Comparison of ENCODE assay signal across 13 cellular contexts in genomic region chr2:231342111-231342711, GRCh38. TPM values are rescaled to one million over a fixed set of nuclear protein-coding genes. Genes with fewer than 3 reads are reported as not detected.
A peak's percentile ranks its signal among the peaks of the same experiment; 100 is the strongest.
DNase-seq lines count a peak whose midpoint lies in the region; ATAC-seq and TF ChIP-seq lines count a peak whose summit lies in the region.
"Had no signal": no experiment of that assay in that cellular context is flagged by ENCODE, and none has a peak within 500 bp of the region (broad histone marks: within the 10 kb centered on the region; RNA-seq: fewer than 3 reads in every experiment).

No MANE protein-coding gene starts in this region.

- H3K4me3 ChIP-seq in trophoblast cell (ENCODE audit: low read depth, low read length) (no peak overlapping the region), foreskin fibroblast (ENCODE audit: low read depth in 1 of 2, low read length in 2 of 2) (no peak overlapping the region)

- H4K20me1 ChIP-seq in H9 (ENCODE audit: control insufficient read depth, insufficient read depth, insufficient read length) = no peaks in the 10 kb centered on the region

- CTCF ChIA-PET in WTC11 (lab: Charles Lee) = interaction anchor here (1.3 kb wide), 1 partner anchor 45 kb away, joined by 3 read pairs; no protein-coding TSS in a partner anchor

- H4K91ac ChIP-seq in H9 (ENCODE audit: insufficient read length, low read depth, low read length) (no peak overlapping the region), trophoblast cell (ENCODE audit: low read depth, low read length) (no peak overlapping the region)

- no peak overlapping the region for H2AK5ac ChIP-seq in H9 (ENCODE audit: insufficient read length, low read length)
- no peak overlapping the region for H2AK5ac ChIP-seq in trophoblast cell (ENCODE audit: low read length)

- peaks cover 0 to 2% of the 10 kb centered on the region in 2 experiments for H3K36me3 ChIP-seq in trophoblast cell (ENCODE audit: control insufficient read depth in 1 of 2, insufficient read depth in 2 of 2, low read length in 2 of 2)

- H3K36me3 Mint-ChIP-seq in H9 (ENCODE audit: insufficient read depth in 1 of 3, low read depth in 3 of 3) (peaks cover 5 to 13% (median 10%) of the 10 kb centered on the region in 3 experiments; a peak in 5 of 7 replicates), WTC11 (peaks cover 3% of the 10 kb centered on the region)
- no peaks in the 10 kb centered on the region for H3K36me3 Mint-ChIP-seq in activated T-helper 17 cell treated with anti-CD3 and anti-CD28 coated beads, Interleukin-2, amount 50 U/mL, for 72 hours (ENCODE audit: low read depth)
- H3K36me3 Mint-ChIP-seq: activated naive CD8-positive, alpha-beta T cell treated with anti-CD3 and anti-CD28 coated beads, Interleukin-2, amount 10 ng/mL, durations not matched to agents 7 days and 5 days had no signal

- H3K4me2 ChIP-seq in H9 (ENCODE audit: insufficient read depth, insufficient read length, low read length) = no peak overlapping the region
- no peak overlapping the region for H3K4me2 ChIP-seq in trophoblast cell (ENCODE audit: low read length)

- H3K14ac ChIP-seq in H9 (ENCODE audit: insufficient read depth, low read length) (peak overlapping the region; percentile 18; the same call in 1 of the 2 replicates), trophoblast cell (ENCODE audit: low read length) (no peak overlapping the region)

- H2BK12ac ChIP-seq in H9 (ENCODE audit: insufficient read length, low read depth, low read length) = no peak overlapping the region
- H2BK12ac ChIP-seq in trophoblast cell (ENCODE audit: low read length) = no peak overlapping the region

- TF ChIP-seq CTCF in H9 (conservative IDR thresholded peaks at IDR 0.05) (no peak), WTC11 (IDR thresholded peaks at IDR 0.05) (no peak), foreskin fibroblast (IDR thresholded peaks at IDR 0.05; ENCODE audit: low read depth, low read length) (no peak)

- no peaks in the 10 kb centered on the region for H3K23me2 ChIP-seq in H9 (ENCODE audit: insufficient read length, low read depth, low read length, poor library complexity, severe bottlenecking)

- ATAC-seq in WTC11 (peak; percentile 82), GM18873 (IDR thresholded peaks at IDR 0.05; ENCODE audit: low FRiP score, unreplicated experiment) (no peak)
- ATAC-seq in activated T-helper 17 cell treated with anti-CD3 and anti-CD28 coated beads, Interleukin-2, amount 50 U/mL, for 72 hours (replicated peaks) = no peak

- H3K9me3 Mint-ChIP-seq in H9 = no peaks in the 10 kb centered on the region
- H3K9me3 Mint-ChIP-seq in WTC11 = no peaks in the 10 kb centered on the region
- no peaks in the 10 kb centered on the region for H3K9me3 Mint-ChIP-seq in activated T-helper 17 cell treated with anti-CD3 and anti-CD28 coated beads, Interleukin-2, amount 50 U/mL, for 72 hours
- H3K9me3 Mint-ChIP-seq: activated naive CD8-positive, alpha-beta T cell treated with anti-CD3 and anti-CD28 coated beads, Interleukin-2, amount 10 ng/mL, durations not matched to agents 7 days and 5 days had no signal

- H3K18ac ChIP-seq in H9 (ENCODE audit: insufficient read length, low read depth, low read length) (no peak overlapping the region), trophoblast cell (ENCODE audit: low read length) (no peak overlapping the region)

- H3T11ph ChIP-seq in H9 (ENCODE audit: low read length) = no peak overlapping the region

- H4K12ac ChIP-seq in trophoblast cell (ENCODE audit: low read depth, low read length) = no peak overlapping the region

- no peak overlapping the region; a peak in 1 of 5 replicates for H3K4me3 Mint-ChIP-seq in H9
- H3K4me3 Mint-ChIP-seq in WTC11 = no peak overlapping the region
- no peak overlapping the region for H3K4me3 Mint-ChIP-seq in activated T-helper 17 cell treated with anti-CD3 and anti-CD28 coated beads, Interleukin-2, amount 50 U/mL, for 72 hours
- H3K4me3 Mint-ChIP-seq: activated naive CD8-positive, alpha-beta T cell treated with anti-CD3 and anti-CD28 coated beads, Interleukin-2, amount 10 ng/mL, durations not matched to agents 7 days and 5 days; B cell had no signal

- H3K27ac ChIP-seq in H9 (ENCODE audit: insufficient read length, low read depth, low read length) (no peak overlapping the region), trophoblast cell (ENCODE audit: low read depth, low read length) (no peak overlapping the region)

- H3K4me1 Mint-ChIP-seq in H9 = peaks cover 11 to 18% of the 10 kb centered on the region in 2 experiments
- peaks cover 24% of the 10 kb centered on the region for H3K4me1 Mint-ChIP-seq in WTC11
- no peaks in the 10 kb centered on the region for H3K4me1 Mint-ChIP-seq in activated T-helper 17 cell treated with anti-CD3 and anti-CD28 coated beads, Interleukin-2, amount 50 U/mL, for 72 hours
- H3K4me1 Mint-ChIP-seq: activated naive CD8-positive, alpha-beta T cell treated with anti-CD3 and anti-CD28 coated beads, Interleukin-2, amount 10 ng/mL, durations not matched to agents 7 days and 5 days; B cell had no signal

- H3K4ac ChIP-seq in H9 (ENCODE audit: low read depth, low read length) (no peak overlapping the region), trophoblast cell (ENCODE audit: low read depth, low read length) (no peak overlapping the region)

- no peaks in the 10 kb centered on the region for H3K79me2 ChIP-seq in H9 (ENCODE audit: insufficient read depth, low read length)
- H3K79me2 ChIP-seq in trophoblast cell (ENCODE audit: control insufficient read depth, insufficient read depth, low read length, poor library complexity) = no peaks in the 10 kb centered on the region

- H2BK20ac ChIP-seq in H9 (ENCODE audit: low read depth, low read length, poor library complexity, severe bottlenecking) = no peak overlapping the region

- WGBS in H9 (ENCODE audit: extremely low coverage, insufficient read length, low lambda C conversion rate) = no CpG with 5 or more reads among the region's 13 CpGs
- WGBS in trophoblast cell (ENCODE audit: extremely low coverage, insufficient coverage, insufficient read length) = no CpG with 5 or more reads among the region's 13 CpGs

- H4K8ac ChIP-seq in H9 (replicated peaks; ENCODE audit: insufficient read length, low read depth, low read length) = no peak overlapping the region
- H4K8ac ChIP-seq in trophoblast cell (ENCODE audit: low read depth, low read length) = no peak overlapping the region

- no peak overlapping the region for H2BK5ac ChIP-seq in H9 (ENCODE audit: insufficient read length, low read length)
- no peak overlapping the region for H2BK5ac ChIP-seq in trophoblast cell (ENCODE audit: low read depth, low read length, poor library complexity)

- no peaks in the 10 kb centered on the region for H3K79me1 ChIP-seq in H9 (ENCODE audit: insufficient read depth, low read depth, low read length, poor library complexity, severe bottlenecking)
- H3K79me1 ChIP-seq in trophoblast cell (ENCODE audit: low read length) = no peaks in the 10 kb centered on the region

- H3K9me3 ChIP-seq in H9 (ENCODE audit: control insufficient read depth, low read depth, low read length) (no peaks in the 10 kb centered on the region), trophoblast cell (ENCODE audit: insufficient read depth, low read depth, low read length) (no peaks in the 10 kb centered on the region)

- no peak overlapping the region for H3K9ac ChIP-seq in H9 (ENCODE audit: extremely low read depth, insufficient read length, low read length)
- H3K9ac ChIP-seq in trophoblast cell (ENCODE audit: low read length) = no peak overlapping the region

- H2BK15ac ChIP-seq in H9 (ENCODE audit: low read depth, low read length) = no peak overlapping the region

- H2BK120ac ChIP-seq in H9 (ENCODE audit: low read depth, low read length, poor library complexity, severe bottlenecking) = no peak overlapping the region
- no peak overlapping the region for H2BK120ac ChIP-seq in trophoblast cell (ENCODE audit: insufficient read depth, low read length, poor library complexity)

- no peaks in the 10 kb centered on the region for H3K4me1 ChIP-seq in H9 (ENCODE audit: insufficient read depth, low read length)
- peaks cover 0 to 4% of the 10 kb centered on the region in 2 experiments for H3K4me1 ChIP-seq in trophoblast cell (ENCODE audit: control insufficient read depth in 1 of 2, insufficient read depth in 2 of 2, low read length in 2 of 2)

- H3K56ac ChIP-seq in H9 (ENCODE audit: insufficient read length, low read depth, low read length) = no peak overlapping the region

- POLR2A ChIA-PET in WTC11 (lab: Charles Lee) = interaction anchor here (0.5 kb wide), 1 partner anchor 18 kb away, joined by 3 read pairs; no protein-coding TSS in a partner anchor

- H3K27me3 Mint-ChIP-seq in H9 (ENCODE audit: low read depth) (no peaks in the 10 kb centered on the region), WTC11 (ENCODE audit: low read depth) (no peaks in the 10 kb centered on the region)
- peaks cover 24% of the 10 kb centered on the region for H3K27me3 Mint-ChIP-seq in activated T-helper 17 cell treated with anti-CD3 and anti-CD28 coated beads, Interleukin-2, amount 50 U/mL, for 72 hours
- H3K27me3 Mint-ChIP-seq: B cell had no signal

- H2AFZ ChIP-seq in H9 (ENCODE audit: low read length) (no peak overlapping the region), trophoblast cell (ENCODE audit: insufficient read depth, low read length, poor library complexity) (no peak overlapping the region)

- H3K23ac ChIP-seq in H9 (ENCODE audit: insufficient read length, low read depth, low read length) (no peak overlapping the region), trophoblast cell (ENCODE audit: low read length) (no peak overlapping the region)

- H3K27me3 ChIP-seq in H9 (ENCODE audit: insufficient read depth, low read length) (no peaks in the 10 kb centered on the region), trophoblast cell (ENCODE audit: insufficient read depth, low read length) (no peaks in the 10 kb centered on the region)

- peak overlapping the region; percentile 33 to 92 (median 67); a peak in 6 of 7 replicates for H3K27ac Mint-ChIP-seq in H9
- H3K27ac Mint-ChIP-seq in WTC11 = peak overlapping the region; percentile 36
- no peak overlapping the region for H3K27ac Mint-ChIP-seq in activated T-helper 17 cell treated with anti-CD3 and anti-CD28 coated beads, Interleukin-2, amount 50 U/mL, for 72 hours
- H3K27ac Mint-ChIP-seq: activated naive CD8-positive, alpha-beta T cell treated with anti-CD3 and anti-CD28 coated beads, Interleukin-2, amount 10 ng/mL, durations not matched to agents 7 days and 5 days; B cell had no signal

- DNase-seq in H9 = no peak
- DNase-seq in WTC11 (ENCODE audit: low spot score) = no peak
- DNase-seq in iPS-NIHi7 (ENCODE audit: extremely low spot score) = peak; percentile 26
- peak; percentile 49 to 77 for DNase-seq in trophoblast cell
- DNase-seq in activated CD4-positive, CD25-positive, alpha-beta regulatory T cell treated with anti-CD3 and anti-CD28 coated beads, Interleukin-2, amount 50 U/mL, for 72 hours = no peak
- DNase-seq in foreskin fibroblast = no peak
- DNase-seq: activated CD8-positive, alpha-beta memory T cell treated with anti-CD3 and anti-CD28 coated beads, Interleukin-2, amount 50 U/mL, for 48 hours; activated naive CD8-positive, alpha-beta T cell treated with anti-CD3 and anti-CD28 coated beads, Interleukin-2, amount 10 ng/mL, durations not matched to agents 7 days and 5 days; NCI-H1694 had no signal

- H4K5ac ChIP-seq in H9 (ENCODE audit: insufficient read length, low read depth, low read length) = no peak overlapping the region

RNA-seq across cellular contexts. Expression of gene B3GNT7, which starts 53.3 kb away (rescaled TPM):
- 39.1 and 42.2 TPM in 2 replicates for total RNA-seq in H9 (2021)
- total RNA-seq in WTC11 (2021) = 151 to 197 TPM (median 194 TPM) in 3 replicates
- 2.4 and 2.6 TPM in 2 replicates for polyA plus RNA-seq in trophoblast cell (2013)
- under 1 TPM in 1 of 2 donors, not detected in 1; 0.19 TPM for total RNA-seq in activated T-helper 17 cell treated with anti-CD3 and anti-CD28 coated beads, Interleukin-2, amount 50 U/mL, for 72 hours
- total RNA-seq: LHCN-M2 had no signal

Comparison
In these comparisons a context has a peak if more than half of its experiments do, and no peak if none do; other contexts are left out.
1. DNase-seq: peak in iPS-NIHi7 (single experiment) and trophoblast cell (2 of 2); none in H9 (single experiment), WTC11 (single experiment), activated CD4-positive, CD25-positive, alpha-beta regulatory T cell treated with anti-CD3 and anti-CD28 coated beads, Interleukin-2, amount 50 U/mL, for 72 hours (single experiment) and foreskin fibroblast (0 of 2).
2. RNA of gene B3GNT7, which starts 53.3 kb away (total RNA-seq): 151 to 197 TPM in WTC11 and 39.1 to 42.2 TPM in H9; 0.19 TPM in activated T-helper 17 cell treated with anti-CD3 and anti-CD28 coated beads, Interleukin-2, amount 50 U/mL, for 72 hours; every median in the first group is over 10 times any median in the second.